ENCODE assay signal across 1 cellular context in the genomic region with DNA sequence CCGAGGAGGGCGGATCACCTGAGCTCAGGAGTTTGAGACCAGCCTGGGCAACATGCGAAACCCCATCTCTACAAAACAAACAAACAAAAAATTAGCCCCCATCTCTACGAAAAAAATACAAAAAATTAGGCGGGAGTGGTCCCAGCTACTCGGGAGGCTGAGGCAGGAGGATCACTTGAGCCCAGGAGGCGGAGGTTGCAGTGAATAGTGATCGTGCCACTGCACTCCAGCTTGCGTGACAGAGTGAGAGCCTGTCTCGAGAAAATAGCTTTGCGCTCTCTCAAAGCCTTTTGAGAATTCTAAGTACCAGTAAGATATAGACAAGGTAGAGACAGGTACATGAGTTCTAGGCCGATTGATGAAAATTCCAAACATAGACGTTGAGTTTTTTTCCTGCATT.
TF ChIP-seq lines count a peak whose summit lies in the region.

No MANE protein-coding gene starts in this region.

TF ChIP-seq in GM23338, 12 proteins besides CTCF, POLR2A, EP300 and RAD21 (continued from another document):
- no peak for TF ChIP-seq REST (IDR thresholded peaks at IDR 0.05; ENCODE audit: unreplicated experiment)
- TF ChIP-seq CREB1 (CRISPR knock-in tag; IDR thresholded peaks at IDR 0.05; ENCODE audit: low read depth), result no peak
- TF ChIP-seq ZNF462 (CRISPR knock-in tag; IDR thresholded peaks at IDR 0.05), result no peak
- no peak for TF ChIP-seq STAT1 (IDR thresholded peaks at IDR 0.05; ENCODE audit: unreplicated experiment)
- no peak for TF ChIP-seq ZNF331 (CRISPR knock-in tag; IDR thresholded peaks at IDR 0.05; ENCODE audit: low read depth)
- TF ChIP-seq JUNB (IDR thresholded peaks at IDR 0.05; ENCODE audit: unreplicated experiment), result no peak
TF ChIP-seq in GM23338: peak in this region for 0.
